9 cellular contexts compared by ENCODE assay signal in genomic region chr7:151626422-151627115, GRCh38.
A peak's percentile ranks its signal among the peaks of the same experiment; 100 is the strongest.
DNase-seq lines count a peak whose midpoint lies in the region; ATAC-seq and TF ChIP-seq lines count a peak whose summit lies in the region.
"Had no signal": no experiment of that assay in that cellular context is flagged by ENCODE, and none has a peak within 500 bp of the region (broad histone marks: within the 10 kb centered on the region; RNA-seq: fewer than 3 reads in every experiment).

No MANE protein-coding gene starts in this region.

- no peaks in the 10 kb centered on the region for H3K36me3 ChIP-seq in testis (ENCODE audit: low read depth, missing control alignments)

- TF ChIP-seq POLR2A in testis (IDR thresholded peaks at IDR 0.05) = no peak

- no peak overlapping the region for H3K4me3 ChIP-seq in testis
- H3K4me3 ChIP-seq: BLaER1 treated with 17β-estradiol and CSF1 and Interleukin-3, amounts not matched to agents 10 nM and 100 nM had no signal

- ATAC-seq in HG02885 (IDR thresholded peaks at IDR 0.05; ENCODE audit: poor library complexity, unreplicated experiment) = no peak
- no peak for ATAC-seq in HG03469 (IDR thresholded peaks at IDR 0.05; ENCODE audit: unreplicated experiment)

- peak in 2 of 3 experiments; percentile 20 to 36 for TF ChIP-seq CTCF in testis (IDR thresholded peaks at IDR 0.05)

- DNase-seq in NCI-H1436 (lab: John Stamatoyannopoulos, UW) = peak; percentile 10
- no peak for DNase-seq in NCI-H1436 treated with DMSO at 0.1 percent for 48 hours (lab: John Stamatoyannopoulos, UW)
- DNase-seq in NCI-H1105 (lab: John Stamatoyannopoulos, UW) = peak; percentile 37
- peak; percentile 33 for DNase-seq in activated naive CD4-positive, alpha-beta T cell treated with anti-CD3 and anti-CD28 coated beads, Interleukin-2, amount 50 U/mL, for 16 hours
- DNase-seq in iris pigment epithelial cell (ENCODE audit: low read depth) = peak; percentile 38
- peak; percentile 62 for DNase-seq in testis

- H3K4me1 ChIP-seq in testis = no peaks in the 10 kb centered on the region

- H3K9me3 ChIP-seq in testis = no peaks in the 10 kb centered on the region
- H3K9me3 ChIP-seq: BLaER1 treated with 17β-estradiol and CSF1 and Interleukin-3, amounts not matched to agents 10 nM and 100 nM had no signal

- no peaks in the 10 kb centered on the region for H3K27me3 ChIP-seq in testis
- H3K27me3 ChIP-seq: BLaER1 treated with 17β-estradiol and CSF1 and Interleukin-3, amounts not matched to agents 10 nM and 100 nM had no signal

- intact Hi-C loops in testis (cut with DNase I; ENCODE audit: low total_unique reads) = no loop called here

- H3K27ac ChIP-seq in testis = no peak overlapping the region
- H3K27ac ChIP-seq: BLaER1 treated with 17β-estradiol and CSF1 and Interleukin-3, amounts not matched to agents 10 nM and 100 nM had no signal

- WGBS in testis, 2 donors = 72 to 87% methylated on average over 11 of the region's 11 CpGs
